10 cellular contexts compared by ENCODE assay signal in the genomic region with DNA sequence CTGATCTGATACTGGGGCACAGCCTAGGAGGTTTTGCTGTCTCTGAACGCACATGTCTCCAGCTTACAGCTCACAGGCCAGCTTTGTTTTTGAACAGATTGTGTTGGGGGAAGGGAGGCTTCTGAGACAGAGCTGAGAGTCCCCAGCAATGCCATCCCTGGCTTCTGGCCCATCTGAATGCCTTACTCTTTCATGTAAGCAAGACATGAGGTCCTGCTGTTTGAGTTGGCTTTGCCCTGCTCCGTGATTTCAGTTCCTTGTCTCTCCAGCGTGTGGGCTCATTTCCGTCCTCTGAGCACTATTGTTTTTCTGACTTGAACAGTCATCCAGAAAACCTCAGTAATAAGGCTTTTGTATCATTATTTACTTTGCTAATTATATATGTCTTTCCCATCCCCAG.
DNase-seq lines count a peak whose midpoint lies in the region; ATAC-seq and TF ChIP-seq lines count a peak whose summit lies in the region.
"Had no signal": no experiment of that assay in that cellular context is flagged by ENCODE, and none has a peak within 500 bp of the region (broad histone marks: within the 10 kb centered on the region; RNA-seq: fewer than 3 reads in every experiment).

No MANE protein-coding gene starts in this region.

- BruUV-seq in PC-3 (replicated peaks; lab: Mats Ljungman, UMichigan): no TSS peak

- no peaks in the 10 kb centered on the region for H3K27me3 ChIP-seq in PC-3 (ENCODE audit: low read length)
- no peaks in the 10 kb centered on the region for H3K27me3 ChIP-seq in right atrium auricular region
- no peaks in the 10 kb centered on the region for H3K27me3 ChIP-seq in gastroesophageal sphincter
- H3K27me3 ChIP-seq: adrenal gland, suprapubic skin had no signal

- intact Hi-C loops in PC-3 (cut with micrococcal nuclease): no loop called here

- H3K79me2 ChIP-seq in PC-3 (ENCODE audit: low read length): no peaks in the 10 kb centered on the region

- no peaks in the 10 kb centered on the region for H3K9me2 ChIP-seq in PC-3 (replicated peaks; ENCODE audit: low read length)

- H2AFZ ChIP-seq in PC-3 (ENCODE audit: low read length): no peak overlapping the region

- H3K4me1 ChIP-seq in PC-3 (ENCODE audit: insufficient read depth, low read length): peaks cover 9% of the 10 kb centered on the region
- H3K4me1 ChIP-seq in right atrium auricular region: peaks cover 0 to 31% of the 10 kb centered on the region in 2 donors
- peaks cover 0 to 14% (median 7%) of the 10 kb centered on the region in 3 donors for H3K4me1 ChIP-seq in gastroesophageal sphincter
- H3K4me1 ChIP-seq: adrenal gland had no signal

- CTCF ChIA-PET in PC-3 (lab: Charles Lee): no interaction called here

- H3K4me2 ChIP-seq in PC-3 (ENCODE audit: low read length): no peak overlapping the region

- no peak for TF ChIP-seq CTCF in PC-3 (conservative IDR thresholded peaks at IDR 0.05; ENCODE audit: low read depth, low read length)
- no peak for TF ChIP-seq CTCF in right atrium auricular region (IDR thresholded peaks at IDR 0.05)
- TF ChIP-seq CTCF in gastroesophageal sphincter (IDR thresholded peaks at IDR 0.05): no peak

- no peaks in the 10 kb centered on the region for H4K20me1 ChIP-seq in PC-3 (ENCODE audit: low read length)

- TF ChIP-seq EP300 in gastroesophageal sphincter (IDR thresholded peaks at IDR 0.05): no peak

- no peak overlapping the region for H3K27ac ChIP-seq in PC-3 (ENCODE audit: low read length)
- H3K27ac ChIP-seq in right atrium auricular region: peak overlapping the region; percentile 13 to 45
- H3K27ac ChIP-seq in gastroesophageal sphincter: no peak overlapping the region
- H3K27ac ChIP-seq: suprapubic skin had no signal

- DNase-seq in DMS 273 (lab: John Stamatoyannopoulos, UW; ENCODE audit: unreplicated experiment) (peak; percentile 80), NCI-H1436 treated with DMSO at 0.1 percent for 48 hours (lab: John Stamatoyannopoulos, UW) (peak; percentile 61), PC-3 (peak; percentile 25), right atrium auricular region (ENCODE audit: low spot score) (no peak), GF-D8 (lab: John Stamatoyannopoulos, UW) (no peak)
- DNase-seq: adrenal gland had no signal

- WGBS in gastroesophageal sphincter (ENCODE audit: low coverage in 1 of 2), 2 donors: 39 to 55% methylated on average over 3 to 4 of the region's 4 CpGs

- ATAC-seq in PC-3 (peak; percentile 59; the same call in 1 of the 2 replicates), HG03378 (IDR thresholded peaks at IDR 0.05; ENCODE audit: unreplicated experiment) (no peak), HG02981 (IDR thresholded peaks at IDR 0.05; ENCODE audit: unreplicated experiment) (no peak), gastroesophageal sphincter (no peak)

- no peak overlapping the region for H3K9ac ChIP-seq in PC-3 (ENCODE audit: low read length)

- H3F3A ChIP-seq in PC-3 (ENCODE audit: low read length, unreplicated experiment): no peaks in the 10 kb centered on the region

- TF ChIP-seq POLR2A in gastroesophageal sphincter (IDR thresholded peaks at IDR 0.05): no peak

- H3K4me3 ChIP-seq in PC-3 (ENCODE audit: low read length): no peak overlapping the region
- H3K4me3 ChIP-seq in right atrium auricular region: no peak overlapping the region
- no peak overlapping the region for H3K4me3 ChIP-seq in gastroesophageal sphincter
- H3K4me3 ChIP-seq: adrenal gland, suprapubic skin had no signal

- POLR2A ChIA-PET in PC-3 (lab: Charles Lee; ENCODE audit: unreplicated experiment): no interaction called here

- no peaks in the 10 kb centered on the region for H3K36me3 ChIP-seq in PC-3 (ENCODE audit: low read depth, low read length)
- no peaks in the 10 kb centered on the region for H3K36me3 ChIP-seq in right atrium auricular region
- H3K36me3 ChIP-seq in gastroesophageal sphincter: no peaks in the 10 kb centered on the region
- H3K36me3 ChIP-seq: adrenal gland, suprapubic skin had no signal

- H3K9me3 ChIP-seq in PC-3 (ENCODE audit: low read length) (no peaks in the 10 kb centered on the region), right atrium auricular region (no peaks in the 10 kb centered on the region), gastroesophageal sphincter (no peaks in the 10 kb centered on the region)
- H3K9me3 ChIP-seq: adrenal gland, suprapubic skin had no signal

Comparison
In these comparisons a context has a peak if more than half of its experiments do, and no peak if none do; other contexts are left out.
1. DNase-seq: peak in DMS 273 (single experiment), NCI-H1436 treated with DMSO at 0.1 percent for 48 hours (single experiment) and PC-3 (single experiment); none in right atrium auricular region (single experiment) and GF-D8 (single experiment).
2. H3K27ac ChIP-seq: peak in right atrium auricular region (2 of 2); none in PC-3 (single experiment) and gastroesophageal sphincter (0 of 4).